ENCODE assay signal across 17 cellular contexts in genomic region chr7:90610105-90610504, GRCh38. TPM values are rescaled to one million over a fixed set of nuclear protein-coding genes. Genes with fewer than 3 reads are reported as not detected.
DNase-seq lines count a peak whose midpoint lies in the region; ATAC-seq and TF ChIP-seq lines count a peak whose summit lies in the region.
"Had no signal": no experiment of that assay in that cellular context is flagged by ENCODE, and none has a peak within 500 bp of the region (broad histone marks: within the 10 kb centered on the region; RNA-seq: fewer than 3 reads in every experiment).

No MANE protein-coding gene starts in this region.

- H4K20me1 ChIP-seq in neural progenitor cell (ENCODE audit: low read depth), result peaks cover 14% of the 10 kb centered on the region

- intact Hi-C loops in Right ventricle myocardium superior (cut with DNase I), result no loop called here
- intact Hi-C loops in left cardiac atrium (cut with DNase I), result no loop called here

- no peaks in the 10 kb centered on the region for H3F3A ChIP-seq in neural progenitor cell (ENCODE audit: low read depth)

- H3K4me1 Mint-ChIP-seq in neural progenitor cell (peaks cover 7% of the 10 kb centered on the region), type B pancreatic cell (ENCODE audit: unreplicated experiment) (peaks cover 4% of the 10 kb centered on the region)
- H3K4me1 Mint-ChIP-seq: CD8-positive, alpha-beta memory T cell had no signal

- H3K36me3 ChIP-seq in right atrium auricular region, result no peaks in the 10 kb centered on the region
- H3K36me3 ChIP-seq in neural progenitor cell, result no peaks in the 10 kb centered on the region
- H3K36me3 ChIP-seq: BE2C had no signal

- H3K27ac Mint-ChIP-seq in neural progenitor cell (no peak overlapping the region), type B pancreatic cell (no peak overlapping the region)
- H3K27ac Mint-ChIP-seq: CD4-positive, CD25-positive, alpha-beta regulatory T cell; CD8-positive, alpha-beta memory T cell had no signal

- DNase-seq in Right ventricle myocardium superior (no peak), right atrium auricular region (ENCODE audit: low spot score) (no peak), left cardiac atrium (no peak), neural progenitor cell (ENCODE audit: low spot score) (no peak), type B pancreatic cell (ENCODE audit: extremely low spot score, unreplicated experiment) (no peak)
- no peak for DNase-seq in central memory CD4-positive, alpha-beta T cell
- DNase-seq: ACHN; BE2C; C1 segment of cervical spinal cord; CD4-positive, CD25-positive, alpha-beta regulatory T cell; CD8-positive, alpha-beta memory T cell; COR-L47; DMS 273 treated with DMSO at 0.1 percent for 48 hours; DMS53; H9 had no signal

- peaks cover 49% of the 10 kb centered on the region for H3K36me3 Mint-ChIP-seq in neural progenitor cell
- H3K36me3 Mint-ChIP-seq in type B pancreatic cell, result peaks cover 30% of the 10 kb centered on the region
- H3K36me3 Mint-ChIP-seq: CD4-positive, CD25-positive, alpha-beta regulatory T cell had no signal

- TF ChIP-seq CTCF in right atrium auricular region (IDR thresholded peaks at IDR 0.05), result no peak
- no peak for TF ChIP-seq CTCF in neural progenitor cell (IDR thresholded peaks at IDR 0.05)
- no peak for TF ChIP-seq CTCF in type B pancreatic cell (conservative IDR thresholded peaks at IDR 0.05)

- H2AFZ ChIP-seq in neural progenitor cell (replicated peaks), result no peak overlapping the region

- no peak overlapping the region for H3K9ac ChIP-seq in neural progenitor cell

- H3K9me3 ChIP-seq in right atrium auricular region, result no peaks in the 10 kb centered on the region
- no peaks in the 10 kb centered on the region for H3K9me3 ChIP-seq in neural progenitor cell (ENCODE audit: low read depth)
- H3K9me3 ChIP-seq: BE2C had no signal

- peaks cover 3% of the 10 kb centered on the region for H3K27me3 Mint-ChIP-seq in neural progenitor cell (ENCODE audit: insufficient read depth, low read depth)
- H3K27me3 Mint-ChIP-seq in type B pancreatic cell, result no peaks in the 10 kb centered on the region

- H3K27ac ChIP-seq in right atrium auricular region (peak overlapping the region in 1 of 2 donors; percentile 70), neural progenitor cell (peak overlapping the region; percentile 36)

- H3K4me1 ChIP-seq in right atrium auricular region (peaks cover 0 to 7% of the 10 kb centered on the region in 2 donors), neural progenitor cell (peaks cover 12% of the 10 kb centered on the region)
- H3K4me1 ChIP-seq: BE2C had no signal

- H3K4me2 ChIP-seq in neural progenitor cell, result peak overlapping the region; percentile 24

- H3K27me3 ChIP-seq in right atrium auricular region (no peaks in the 10 kb centered on the region), neural progenitor cell (no peaks in the 10 kb centered on the region)
- H3K27me3 ChIP-seq: BE2C had no signal

- H3K4me3 ChIP-seq in right atrium auricular region (no peak overlapping the region), neural progenitor cell (no peak overlapping the region)

- H3K4me3 Mint-ChIP-seq in neural progenitor cell, result no peak overlapping the region
- H3K4me3 Mint-ChIP-seq in type B pancreatic cell, result no peak overlapping the region
- H3K4me3 Mint-ChIP-seq: CD4-positive, CD25-positive, alpha-beta regulatory T cell; CD8-positive, alpha-beta memory T cell; H9 had no signal

- H3K9me3 Mint-ChIP-seq in neural progenitor cell (peaks cover 6% of the 10 kb centered on the region), type B pancreatic cell (no peaks in the 10 kb centered on the region)
- H3K9me3 Mint-ChIP-seq: H9 had no signal

- H3K79me2 ChIP-seq in neural progenitor cell (ENCODE audit: low read depth), result peaks cover 79% of the 10 kb centered on the region

- ATAC-seq in Right ventricle myocardium superior (ENCODE audit: poor library complexity), result peak; percentile 86
- ATAC-seq in left cardiac atrium, result peak; percentile 30 to 69
- ATAC-seq in HG02623 (IDR thresholded peaks at IDR 0.05; ENCODE audit: unreplicated experiment), result no peak
- ATAC-seq: HepG2 had no signal

RNA-seq across cellular contexts. Expression of gene CDK14, which starts 14.0 kb away (rescaled TPM):
- total RNA-seq in Right ventricle myocardium superior (24.2 TPM), right atrium auricular region (10 to 100 TPM; 21.5 to 37.9 TPM), left cardiac atrium (10 to 100 TPM; 35.9 to 53.5 TPM), neural progenitor cell (ENCODE audit: low replicate concordance) (41.9 and 52.3 TPM in 2 replicates), type B pancreatic cell (ENCODE audit: low replicate concordance) (38.1 and 43.5 TPM in 2 replicates)
